Comparison of ENCODE assay signal across 8 cellular contexts in genomic region chr1:43650306-43650941, GRCh38.
A peak's percentile ranks its signal among the peaks of the same experiment; 100 is the strongest.
DNase-seq lines count a peak whose midpoint lies in the region; ATAC-seq and TF ChIP-seq lines count a peak whose summit lies in the region.

No MANE protein-coding gene starts in this region.

- H3K4me3 ChIP-seq in choroid plexus epithelial cell (ENCODE audit: low read depth, low read length) = peak overlapping the region; percentile 99

- ATAC-seq in GM19043 (IDR thresholded peaks at IDR 0.05; ENCODE audit: low read depth, unreplicated experiment) (peak; percentile 60), HG03354 (IDR thresholded peaks at IDR 0.05; ENCODE audit: poor library complexity, severe bottlenecking, unreplicated experiment) (peak; percentile 71)

- no peak for TF ChIP-seq CTCF in choroid plexus epithelial cell (conservative IDR thresholded peaks at IDR 0.05; ENCODE audit: low read depth, low read length)

- DNase-seq in AG20443 (ENCODE audit: low spot score) (peak; percentile 99), NCI-H446 (lab: John Stamatoyannopoulos, UW) (peak; percentile 95 to 99), choroid plexus epithelial cell (ENCODE audit: low read depth) (peak; percentile 99), kidney tubule cell (ENCODE audit: low spot score) (peak; percentile 97)
- peak; percentile 90 for DNase-seq in activated CD4-positive, CD25-positive, alpha-beta regulatory T cell treated with anti-CD3 and anti-CD28 coated beads, Interleukin-2, amount 50 U/mL, for 72 hours
- DNase-seq in stimulated activated CD4-positive, alpha-beta T cell treated with anti-CD3 and anti-CD28 coated beads, Interleukin-1b, Interleukin-23, amount 100 ng/mL, for 24 hours (ENCODE audit: low read depth in 4 of 4, low spot score in 1 of 4) = peak; percentile 79 to 91 (median 82)

Comparison
In these comparisons a context has a peak if more than half of its experiments do, and no peak if none do; other contexts are left out.
1. Peak in every context shown above with its lines: DNase-seq, ATAC-seq and H3K4me3 ChIP-seq.